1 cellular context compared by ENCODE assay signal in the genomic region with DNA sequence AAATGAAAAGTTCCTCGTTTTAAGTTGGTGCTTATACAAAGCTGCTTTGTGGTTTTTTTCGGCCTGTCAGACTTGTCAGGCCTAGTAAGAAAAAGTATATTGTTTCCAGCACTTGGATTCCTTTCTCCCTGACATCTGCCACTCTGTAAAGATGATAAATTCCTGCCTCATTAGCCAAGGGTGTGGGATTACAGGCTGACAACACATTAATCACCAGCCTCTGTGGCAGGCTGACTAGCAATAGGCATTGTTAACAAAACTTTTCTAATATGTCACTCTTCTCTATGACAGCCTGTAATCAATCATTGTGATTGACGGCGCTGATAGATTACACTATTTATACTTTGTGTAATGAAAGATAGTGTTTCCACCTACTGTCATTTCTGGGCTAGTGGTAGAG.
TF ChIP-seq lines count a peak whose summit lies in the region.

No MANE protein-coding gene starts in this region.

TF ChIP-seq in HEK293, 187 proteins besides CTCF, POLR2A, EP300 and RAD21 (continued from another document and continues in another):
- TF ChIP-seq, protein P1, sequence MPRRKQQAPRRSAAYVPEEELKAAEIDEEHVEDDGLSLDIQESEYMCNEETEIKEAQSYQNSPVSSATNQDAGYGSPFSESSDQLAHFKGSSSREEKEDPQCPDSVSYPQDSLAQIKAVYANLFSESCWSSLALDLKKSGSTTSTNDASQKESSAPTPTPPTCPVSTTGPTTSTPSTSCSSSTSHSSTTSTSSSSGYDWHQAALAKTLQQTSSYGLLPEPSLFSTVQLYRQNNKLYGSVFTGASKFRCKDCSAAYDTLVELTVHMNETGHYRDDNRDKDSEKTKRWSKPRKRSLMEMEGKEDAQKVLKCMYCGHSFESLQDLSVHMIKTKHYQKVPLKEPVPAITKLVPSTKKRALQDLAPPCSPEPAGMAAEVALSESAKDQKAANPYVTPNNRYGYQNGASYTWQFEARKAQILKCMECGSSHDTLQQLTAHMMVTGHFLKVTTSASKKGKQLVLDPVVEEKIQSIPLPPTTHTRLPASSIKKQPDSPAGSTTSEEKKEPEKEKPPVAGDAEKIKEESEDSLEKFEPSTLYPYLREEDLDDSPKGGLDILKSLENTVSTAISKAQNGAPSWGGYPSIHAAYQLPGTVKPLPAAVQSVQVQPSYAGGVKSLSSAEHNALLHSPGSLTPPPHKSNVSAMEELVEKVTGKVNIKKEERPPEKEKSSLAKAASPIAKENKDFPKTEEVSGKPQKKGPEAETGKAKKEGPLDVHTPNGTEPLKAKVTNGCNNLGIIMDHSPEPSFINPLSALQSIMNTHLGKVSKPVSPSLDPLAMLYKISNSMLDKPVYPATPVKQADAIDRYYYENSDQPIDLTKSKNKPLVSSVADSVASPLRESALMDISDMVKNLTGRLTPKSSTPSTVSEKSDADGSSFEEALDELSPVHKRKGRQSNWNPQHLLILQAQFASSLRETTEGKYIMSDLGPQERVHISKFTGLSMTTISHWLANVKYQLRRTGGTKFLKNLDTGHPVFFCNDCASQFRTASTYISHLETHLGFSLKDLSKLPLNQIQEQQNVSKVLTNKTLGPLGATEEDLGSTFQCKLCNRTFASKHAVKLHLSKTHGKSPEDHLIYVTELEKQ (tag by site-specific recombination; IDR thresholded peaks at IDR 0.05; ENCODE audit: borderline replicate concordance) = peak; percentile 100
- TF ChIP-seq ZNF610 (tag by site-specific recombination; IDR thresholded peaks at IDR 0.05; ENCODE audit: borderline replicate concordance) (no peak), ZFP37 (tag by site-specific recombination; IDR thresholded peaks at IDR 0.05) (peak; percentile 73), ZNF140 (tag by site-specific recombination; IDR thresholded peaks at IDR 0.05) (no peak), ZNF76 (tag by site-specific recombination; IDR thresholded peaks at IDR 0.05; ENCODE audit: borderline replicate concordance, low read depth) (0 out of 2 replicates have a peak, but pooled peaks have one; percentile 18), ZXDB (tag by site-specific recombination; IDR thresholded peaks at IDR 0.05) (peak; percentile 92), IKZF3 (tag by site-specific recombination; IDR thresholded peaks at IDR 0.05) (peak; percentile 75), FEZF1 (tag by site-specific recombination; IDR thresholded peaks at IDR 0.05) (peak; percentile 95), KLF9 (tag by site-specific recombination; IDR thresholded peaks at IDR 0.05; ENCODE audit: low read depth) (peak; percentile 17; the same call in 1 of the 2 replicates), ZNF791 (tag by site-specific recombination; IDR thresholded peaks at IDR 0.05) (no peak), ZNF843 (tag by site-specific recombination; IDR thresholded peaks at IDR 0.05) (peak; percentile 96), ZNF544 (tag by site-specific recombination; IDR thresholded peaks at IDR 0.05) (no peak), ZNF324 (tag by site-specific recombination; IDR thresholded peaks at IDR 0.05) (0 out of 2 replicates have a peak, but pooled peaks have one; percentile 49), ZNF366 (tag by site-specific recombination; conservative IDR thresholded peaks at IDR 0.05) (no peak; the same call in 1 of the 2 replicates), ZNF24 (tag by site-specific recombination; IDR thresholded peaks at IDR 0.05) (0 out of 2 replicates have a peak, but pooled peaks have one; percentile 36), ZNF112 (tag by site-specific recombination; IDR thresholded peaks at IDR 0.05) (no peak), TRIM28 (IDR thresholded peaks at IDR 0.05; ENCODE audit: borderline replicate concordance, low read length) (no peak), YY2 (tag by site-specific recombination; IDR thresholded peaks at IDR 0.05) (0 out of 2 replicates have a peak, but pooled peaks have one; percentile 32), ZNF350 (tag by site-specific recombination; IDR thresholded peaks at IDR 0.05) (0 out of 2 replicates have a peak, but pooled peaks have one; percentile 15), WT1 (tag by site-specific recombination; IDR thresholded peaks at IDR 0.05) (peak; percentile 47; the same call in 1 of the 2 replicates), ZNF157 (tag by site-specific recombination; IDR thresholded peaks at IDR 0.05) (no peak), ZNF16 (tag by site-specific recombination; IDR thresholded peaks at IDR 0.05; ENCODE audit: low read depth) (no peak), ZBTB17 (tag by site-specific recombination; IDR thresholded peaks at IDR 0.05) (no peak), OSR2 (tag by site-specific recombination; IDR thresholded peaks at IDR 0.05) (peak; percentile 62), ZNF146 (tag by site-specific recombination; IDR thresholded peaks at IDR 0.05) (no peak), ZSCAN30 (tag by site-specific recombination; IDR thresholded peaks at IDR 0.05) (no peak), ZNF2 (tag by site-specific recombination; IDR thresholded peaks at IDR 0.05) (peak; percentile 40; the same call in 1 of the 2 replicates)
- TF ChIP-seq, protein P2, sequence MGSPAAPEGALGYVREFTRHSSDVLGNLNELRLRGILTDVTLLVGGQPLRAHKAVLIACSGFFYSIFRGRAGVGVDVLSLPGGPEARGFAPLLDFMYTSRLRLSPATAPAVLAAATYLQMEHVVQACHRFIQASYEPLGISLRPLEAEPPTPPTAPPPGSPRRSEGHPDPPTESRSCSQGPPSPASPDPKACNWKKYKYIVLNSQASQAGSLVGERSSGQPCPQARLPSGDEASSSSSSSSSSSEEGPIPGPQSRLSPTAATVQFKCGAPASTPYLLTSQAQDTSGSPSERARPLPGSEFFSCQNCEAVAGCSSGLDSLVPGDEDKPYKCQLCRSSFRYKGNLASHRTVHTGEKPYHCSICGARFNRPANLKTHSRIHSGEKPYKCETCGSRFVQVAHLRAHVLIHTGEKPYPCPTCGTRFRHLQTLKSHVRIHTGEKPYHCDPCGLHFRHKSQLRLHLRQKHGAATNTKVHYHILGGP (tag by site-specific recombination; IDR thresholded peaks at IDR 0.05) = peak; percentile 82
- TF ChIP-seq, protein P3, sequence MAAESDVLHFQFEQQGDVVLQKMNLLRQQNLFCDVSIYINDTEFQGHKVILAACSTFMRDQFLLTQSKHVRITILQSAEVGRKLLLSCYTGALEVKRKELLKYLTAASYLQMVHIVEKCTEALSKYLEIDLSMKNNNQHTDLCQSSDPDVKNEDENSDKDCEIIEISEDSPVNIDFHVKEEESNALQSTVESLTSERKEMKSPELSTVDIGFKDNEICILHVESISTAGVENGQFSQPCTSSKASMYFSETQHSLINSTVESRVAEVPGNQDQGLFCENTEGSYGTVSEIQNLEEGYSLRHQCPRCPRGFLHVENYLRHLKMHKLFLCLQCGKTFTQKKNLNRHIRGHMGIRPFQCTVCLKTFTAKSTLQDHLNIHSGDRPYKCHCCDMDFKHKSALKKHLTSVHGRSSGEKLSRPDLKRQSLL (tag by site-specific recombination; IDR thresholded peaks at IDR 0.05) = no peak
- TF ChIP-seq, protein P4, sequence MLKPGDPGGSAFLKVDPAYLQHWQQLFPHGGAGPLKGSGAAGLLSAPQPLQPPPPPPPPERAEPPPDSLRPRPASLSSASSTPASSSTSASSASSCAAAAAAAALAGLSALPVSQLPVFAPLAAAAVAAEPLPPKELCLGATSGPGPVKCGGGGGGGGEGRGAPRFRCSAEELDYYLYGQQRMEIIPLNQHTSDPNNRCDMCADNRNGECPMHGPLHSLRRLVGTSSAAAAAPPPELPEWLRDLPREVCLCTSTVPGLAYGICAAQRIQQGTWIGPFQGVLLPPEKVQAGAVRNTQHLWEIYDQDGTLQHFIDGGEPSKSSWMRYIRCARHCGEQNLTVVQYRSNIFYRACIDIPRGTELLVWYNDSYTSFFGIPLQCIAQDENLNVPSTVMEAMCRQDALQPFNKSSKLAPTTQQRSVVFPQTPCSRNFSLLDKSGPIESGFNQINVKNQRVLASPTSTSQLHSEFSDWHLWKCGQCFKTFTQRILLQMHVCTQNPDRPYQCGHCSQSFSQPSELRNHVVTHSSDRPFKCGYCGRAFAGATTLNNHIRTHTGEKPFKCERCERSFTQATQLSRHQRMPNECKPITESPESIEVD (tag by site-specific recombination; IDR thresholded peaks at IDR 0.05) = peak; percentile 77
- TF ChIP-seq, protein P5, sequence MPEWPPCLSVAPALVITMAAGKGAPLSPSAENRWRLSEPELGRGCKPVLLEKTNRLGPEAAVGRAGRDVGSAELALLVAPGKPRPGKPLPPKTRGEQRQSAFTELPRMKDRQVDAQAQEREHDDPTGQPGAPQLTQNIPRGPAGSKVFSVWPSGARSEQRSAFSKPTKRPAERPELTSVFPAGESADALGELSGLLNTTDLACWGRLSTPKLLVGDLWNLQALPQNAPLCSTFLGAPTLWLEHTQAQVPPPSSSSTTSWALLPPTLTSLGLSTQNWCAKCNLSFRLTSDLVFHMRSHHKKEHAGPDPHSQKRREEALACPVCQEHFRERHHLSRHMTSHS (tag by site-specific recombination; IDR thresholded peaks at IDR 0.05) = 0 out of 2 replicates have a peak, but pooled peaks have one; percentile 32
- TF ChIP-seq, protein P6, sequence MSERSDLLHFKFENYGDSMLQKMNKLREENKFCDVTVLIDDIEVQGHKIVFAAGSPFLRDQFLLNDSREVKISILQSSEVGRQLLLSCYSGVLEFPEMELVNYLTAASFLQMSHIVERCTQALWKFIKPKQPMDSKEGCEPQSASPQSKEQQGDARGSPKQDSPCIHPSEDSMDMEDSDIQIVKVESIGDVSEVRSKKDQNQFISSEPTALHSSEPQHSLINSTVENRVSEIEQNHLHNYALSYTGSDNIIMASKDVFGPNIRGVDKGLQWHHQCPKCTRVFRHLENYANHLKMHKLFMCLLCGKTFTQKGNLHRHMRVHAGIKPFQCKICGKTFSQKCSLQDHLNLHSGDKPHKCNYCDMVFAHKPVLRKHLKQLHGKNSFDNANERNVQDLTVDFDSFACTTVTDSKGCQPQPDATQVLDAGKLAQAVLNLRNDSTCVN (tag by site-specific recombination; optimal IDR thresholded peaks at IDR 0.05) = no peak
- TF ChIP-seq, protein P7, sequence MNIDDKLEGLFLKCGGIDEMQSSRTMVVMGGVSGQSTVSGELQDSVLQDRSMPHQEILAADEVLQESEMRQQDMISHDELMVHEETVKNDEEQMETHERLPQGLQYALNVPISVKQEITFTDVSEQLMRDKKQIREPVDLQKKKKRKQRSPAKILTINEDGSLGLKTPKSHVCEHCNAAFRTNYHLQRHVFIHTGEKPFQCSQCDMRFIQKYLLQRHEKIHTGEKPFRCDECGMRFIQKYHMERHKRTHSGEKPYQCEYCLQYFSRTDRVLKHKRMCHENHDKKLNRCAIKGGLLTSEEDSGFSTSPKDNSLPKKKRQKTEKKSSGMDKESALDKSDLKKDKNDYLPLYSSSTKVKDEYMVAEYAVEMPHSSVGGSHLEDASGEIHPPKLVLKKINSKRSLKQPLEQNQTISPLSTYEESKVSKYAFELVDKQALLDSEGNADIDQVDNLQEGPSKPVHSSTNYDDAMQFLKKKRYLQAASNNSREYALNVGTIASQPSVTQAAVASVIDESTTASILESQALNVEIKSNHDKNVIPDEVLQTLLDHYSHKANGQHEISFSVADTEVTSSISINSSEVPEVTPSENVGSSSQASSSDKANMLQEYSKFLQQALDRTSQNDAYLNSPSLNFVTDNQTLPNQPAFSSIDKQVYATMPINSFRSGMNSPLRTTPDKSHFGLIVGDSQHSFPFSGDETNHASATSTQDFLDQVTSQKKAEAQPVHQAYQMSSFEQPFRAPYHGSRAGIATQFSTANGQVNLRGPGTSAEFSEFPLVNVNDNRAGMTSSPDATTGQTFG (tag by site-specific recombination; IDR thresholded peaks at IDR 0.05; ENCODE audit: borderline replicate concordance) = peak; percentile 34; the same call in 1 of the 2 replicates
- TF ChIP-seq, protein P8, sequence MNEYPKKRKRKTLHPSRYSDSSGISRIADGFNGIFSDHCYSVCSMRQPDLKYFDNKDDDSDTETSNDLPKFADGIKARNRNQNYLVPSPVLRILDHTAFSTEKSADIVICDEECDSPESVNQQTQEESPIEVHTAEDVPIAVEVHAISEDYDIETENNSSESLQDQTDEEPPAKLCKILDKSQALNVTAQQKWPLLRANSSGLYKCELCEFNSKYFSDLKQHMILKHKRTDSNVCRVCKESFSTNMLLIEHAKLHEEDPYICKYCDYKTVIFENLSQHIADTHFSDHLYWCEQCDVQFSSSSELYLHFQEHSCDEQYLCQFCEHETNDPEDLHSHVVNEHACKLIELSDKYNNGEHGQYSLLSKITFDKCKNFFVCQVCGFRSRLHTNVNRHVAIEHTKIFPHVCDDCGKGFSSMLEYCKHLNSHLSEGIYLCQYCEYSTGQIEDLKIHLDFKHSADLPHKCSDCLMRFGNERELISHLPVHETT (tag by site-specific recombination; IDR thresholded peaks at IDR 0.05) = no peak
- TF ChIP-seq, protein P9, sequence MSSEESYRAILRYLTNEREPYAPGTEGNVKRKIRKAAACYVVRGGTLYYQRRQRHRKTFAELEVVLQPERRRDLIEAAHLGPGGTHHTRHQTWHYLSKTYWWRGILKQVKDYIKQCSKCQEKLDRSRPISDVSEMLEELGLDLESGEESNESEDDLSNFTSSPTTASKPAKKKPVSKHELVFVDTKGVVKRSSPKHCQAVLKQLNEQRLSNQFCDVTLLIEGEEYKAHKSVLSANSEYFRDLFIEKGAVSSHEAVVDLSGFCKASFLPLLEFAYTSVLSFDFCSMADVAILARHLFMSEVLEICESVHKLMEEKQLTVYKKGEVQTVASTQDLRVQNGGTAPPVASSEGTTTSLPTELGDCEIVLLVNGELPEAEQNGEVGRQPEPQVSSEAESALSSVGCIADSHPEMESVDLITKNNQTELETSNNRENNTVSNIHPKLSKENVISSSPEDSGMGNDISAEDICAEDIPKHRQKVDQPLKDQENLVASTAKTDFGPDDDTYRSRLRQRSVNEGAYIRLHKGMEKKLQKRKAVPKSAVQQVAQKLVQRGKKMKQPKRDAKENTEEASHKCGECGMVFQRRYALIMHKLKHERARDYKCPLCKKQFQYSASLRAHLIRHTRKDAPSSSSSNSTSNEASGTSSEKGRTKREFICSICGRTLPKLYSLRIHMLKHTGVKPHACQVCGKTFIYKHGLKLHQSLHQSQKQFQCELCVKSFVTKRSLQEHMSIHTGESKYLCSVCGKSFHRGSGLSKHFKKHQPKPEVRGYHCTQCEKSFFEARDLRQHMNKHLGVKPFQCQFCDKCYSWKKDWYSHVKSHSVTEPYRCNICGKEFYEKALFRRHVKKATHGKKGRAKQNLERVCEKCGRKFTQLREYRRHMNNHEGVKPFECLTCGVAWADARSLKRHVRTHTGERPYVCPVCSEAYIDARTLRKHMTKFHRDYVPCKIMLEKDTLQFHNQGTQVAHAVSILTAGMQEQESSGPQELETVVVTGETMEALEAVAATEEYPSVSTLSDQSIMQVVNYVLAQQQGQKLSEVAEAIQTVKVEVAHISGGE (tag by site-specific recombination; conservative IDR thresholded peaks at IDR 0.05; ENCODE audit: low read depth) = no peak
- TF ChIP-seq, protein P10, sequence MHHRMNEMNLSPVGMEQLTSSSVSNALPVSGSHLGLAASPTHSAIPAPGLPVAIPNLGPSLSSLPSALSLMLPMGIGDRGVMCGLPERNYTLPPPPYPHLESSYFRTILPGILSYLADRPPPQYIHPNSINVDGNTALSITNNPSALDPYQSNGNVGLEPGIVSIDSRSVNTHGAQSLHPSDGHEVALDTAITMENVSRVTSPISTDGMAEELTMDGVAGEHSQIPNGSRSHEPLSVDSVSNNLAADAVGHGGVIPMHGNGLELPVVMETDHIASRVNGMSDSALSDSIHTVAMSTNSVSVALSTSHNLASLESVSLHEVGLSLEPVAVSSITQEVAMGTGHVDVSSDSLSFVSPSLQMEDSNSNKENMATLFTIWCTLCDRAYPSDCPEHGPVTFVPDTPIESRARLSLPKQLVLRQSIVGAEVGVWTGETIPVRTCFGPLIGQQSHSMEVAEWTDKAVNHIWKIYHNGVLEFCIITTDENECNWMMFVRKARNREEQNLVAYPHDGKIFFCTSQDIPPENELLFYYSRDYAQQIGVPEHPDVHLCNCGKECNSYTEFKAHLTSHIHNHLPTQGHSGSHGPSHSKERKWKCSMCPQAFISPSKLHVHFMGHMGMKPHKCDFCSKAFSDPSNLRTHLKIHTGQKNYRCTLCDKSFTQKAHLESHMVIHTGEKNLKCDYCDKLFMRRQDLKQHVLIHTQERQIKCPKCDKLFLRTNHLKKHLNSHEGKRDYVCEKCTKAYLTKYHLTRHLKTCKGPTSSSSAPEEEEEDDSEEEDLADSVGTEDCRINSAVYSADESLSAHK (tag by site-specific recombination; IDR thresholded peaks at IDR 0.05) = peak; percentile 68
